ENCODE assay signal across 18 cellular contexts in the genomic region with DNA sequence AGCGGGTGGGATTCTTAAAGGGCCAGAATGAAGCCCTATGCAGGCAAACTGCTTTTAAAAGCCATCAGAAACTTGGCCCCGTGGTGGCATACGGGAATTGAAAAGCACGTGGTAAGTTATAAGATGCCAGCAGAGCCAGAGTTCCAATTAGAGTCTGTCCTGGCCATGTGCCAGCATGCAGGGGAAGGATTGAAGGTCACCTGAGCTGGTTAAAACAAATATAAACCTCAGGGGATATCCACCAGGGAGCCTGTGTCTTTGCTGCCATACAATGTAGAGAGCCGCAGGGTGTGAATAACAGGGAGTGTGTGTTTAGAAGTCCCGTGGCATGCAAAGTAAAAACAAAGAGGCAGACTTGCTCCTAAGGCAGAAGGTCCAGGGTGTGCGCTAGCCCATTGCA.
A peak's percentile ranks its signal among the peaks of the same experiment; 100 is the strongest.
DNase-seq lines count a peak whose midpoint lies in the region; ATAC-seq and TF ChIP-seq lines count a peak whose summit lies in the region.
"Had no signal": no experiment of that assay in that cellular context is flagged by ENCODE, and none has a peak within 500 bp of the region (broad histone marks: within the 10 kb centered on the region; RNA-seq: fewer than 3 reads in every experiment).

No MANE protein-coding gene starts in this region.

- no peak for TF ChIP-seq POLR2A in transverse colon (IDR thresholded peaks at IDR 0.05)

- H3K4me1 ChIP-seq in transverse colon, result peaks cover 0 to 8% (median 4%) of the 10 kb centered on the region in 4 donors
- H3K4me1 ChIP-seq: Peyer's patch, SJCRH30 had no signal

- peak; percentile 31 for DNase-seq in NCI-H2029 treated with DMSO at 0.1 percent for 48 hours (lab: John Stamatoyannopoulos, UW)
- no peak for DNase-seq in NCI-H2029 (lab: John Stamatoyannopoulos, UW)
- peak; percentile 51 for DNase-seq in NCI-H1048 (lab: John Stamatoyannopoulos, UW)
- peak; percentile 76 to 77 for DNase-seq in left colon
- peak; percentile 60 for DNase-seq in transverse colon
- DNase-seq in medulla oblongata (ENCODE audit: extremely low spot score), result no peak
- DNase-seq: CD8-positive, alpha-beta memory T cell; DMS53; MG63; NCI-H1436 treated with DMSO at 0.1 percent for 48 hours; NCI-H2081 treated with DMSO at 0.1 percent for 48 hours; NCI-H774; Peyer's patch; SJCRH30; T-helper 1 cell had no signal

- ATAC-seq in left colon, result peak; percentile 95
- no peak for ATAC-seq in HG02588 (IDR thresholded peaks at IDR 0.05; ENCODE audit: unreplicated experiment)
- ATAC-seq: K562 had no signal

- no peaks in the 10 kb centered on the region for H3K27me3 ChIP-seq in transverse colon
- H3K27me3 ChIP-seq: MG63, Peyer's patch, SJCRH30 had no signal

- intact Hi-C loops in left colon (cut with DNase I, micrococcal nuclease) (no loop called here), transverse colon (cut with DNase I; ENCODE audit: low total_unique reads) (no loop called here)

- no peak overlapping the region for H3K4me3 ChIP-seq in transverse colon
- H3K4me3 ChIP-seq: K562, MG63, Peyer's patch, SJCRH30 had no signal

- no peaks in the 10 kb centered on the region for H3K9me3 ChIP-seq in transverse colon
- H3K9me3 ChIP-seq: MG63, Peyer's patch, SJCRH30 had no signal

- no peaks in the 10 kb centered on the region for H3K36me3 ChIP-seq in transverse colon
- H3K36me3 ChIP-seq: MG63, Peyer's patch, SJCRH30 had no signal

- TF ChIP-seq CTCF in transverse colon (IDR thresholded peaks at IDR 0.05), result no peak

- WGBS in transverse colon (ENCODE audit: low coverage in 1 of 2), 2 donors, result 47 to 55% methylated on average over 6 to 7 of the region's 7 CpGs

- no peak for TF ChIP-seq EP300 in transverse colon (IDR thresholded peaks at IDR 0.05; ENCODE audit: low read depth)

- no peak overlapping the region for H3K27ac ChIP-seq in transverse colon
- H3K27ac ChIP-seq: C4-2B, Peyer's patch, SJCRH30 had no signal

- in situ Hi-C loops in transverse colon (cut with MboI; ENCODE audit: low pct_ligation_motif_present in 1 of 4, low pct_unique_long_range_greater_than_20kb in 1 of 4, low sequenced_read_pairs in 3 of 4), result no loop called here

Comparison
In these comparisons a context has a peak if more than half of its experiments do, and no peak if none do; other contexts are left out.
1. DNase-seq: peak in NCI-H2029 treated with DMSO at 0.1 percent for 48 hours (single experiment), NCI-H1048 (single experiment), left colon (2 of 2) and transverse colon (single experiment); none in NCI-H2029 (single experiment) and medulla oblongata (single experiment).